In genomic region chr20:50413088-50413500, GRCh38 we compare ENCODE assay signal across 17 cellular contexts.
DNase-seq lines count a peak whose midpoint lies in the region; ATAC-seq and TF ChIP-seq lines count a peak whose summit lies in the region.
"Had no signal": no experiment of that assay in that cellular context is flagged by ENCODE, and none has a peak within 500 bp of the region (broad histone marks: within the 10 kb centered on the region; RNA-seq: fewer than 3 reads in every experiment).

No MANE protein-coding gene starts in this region.

- WGBS in transverse colon (ENCODE audit: low coverage in 1 of 2), 2 donors, result 65 to 76% methylated on average over 2 to 6 of the region's 6 CpGs

- no peak for ATAC-seq in RWPE2 (ENCODE audit: low read depth)
- no peak for ATAC-seq in GM18517 (IDR thresholded peaks at IDR 0.05; ENCODE audit: unreplicated experiment)
- ATAC-seq: CD8-positive, alpha-beta T cell; heart right ventricle; left colon had no signal

- no peaks in the 10 kb centered on the region for H3K27me3 ChIP-seq in RWPE2 (ENCODE audit: insufficient read depth, poor library complexity, severe bottlenecking)
- no peaks in the 10 kb centered on the region for H3K27me3 ChIP-seq in transverse colon
- H3K27me3 ChIP-seq: heart right ventricle had no signal

- intact Hi-C loops in transverse colon (cut with DNase I; ENCODE audit: low total_unique reads), result no loop called here

- H3K4me3 ChIP-seq in RWPE2 (ENCODE audit: severe bottlenecking), result no peak overlapping the region
- H3K4me3 ChIP-seq in foreskin fibroblast (ENCODE audit: low read depth in 1 of 2, low read length in 2 of 2), result no peak overlapping the region
- no peak overlapping the region for H3K4me3 ChIP-seq in transverse colon
- H3K4me3 ChIP-seq: heart right ventricle had no signal

- in situ Hi-C loops in transverse colon (cut with MboI; ENCODE audit: low pct_ligation_motif_present in 1 of 4, low pct_unique_long_range_greater_than_20kb in 1 of 4, low sequenced_read_pairs in 3 of 4), result no loop called here

- H3K36me3 ChIP-seq in RWPE2 (ENCODE audit: low read depth) (no peaks in the 10 kb centered on the region), transverse colon (no peaks in the 10 kb centered on the region)
- H3K36me3 ChIP-seq: heart right ventricle had no signal

- DNase-seq in SIG-M5 treated with dmso at 0.1 percent for 504 hours (lab: John Stamatoyannopoulos, UW; ENCODE audit: unreplicated experiment) (peak; percentile 71), SIG-M5 (lab: John Stamatoyannopoulos, UW) (no peak), RWPE2 (ENCODE audit: low spot score) (no peak), foreskin fibroblast (peak; percentile 61 to 75), transverse colon (no peak), NCI-H82 treated with DMSO at 0.1 percent for 48 hours (lab: John Stamatoyannopoulos, UW; ENCODE audit: unreplicated experiment) (no peak)
- no peak for DNase-seq in central memory CD4-positive, alpha-beta T cell
- DNase-seq: activated B cell treated with CpG ODN at 0.5 μM for 24 hours; activated CD8-positive, alpha-beta memory T cell treated with anti-CD3 and anti-CD28 coated beads, Interleukin-2, amount 50 U/mL, for 4 hours; CD8-positive, alpha-beta T cell; heart right ventricle; left colon; NCI-H2029; stimulated activated naive CD4-positive, alpha-beta T cell treated with Interleukin-2 at 50 U/mL for 16 hours had no signal

- no peak for TF ChIP-seq EP300 in transverse colon (IDR thresholded peaks at IDR 0.05; ENCODE audit: low read depth)

- peak overlapping the region; percentile 0 for H3K27ac ChIP-seq in RWPE2 (ENCODE audit: poor library complexity, severe bottlenecking)
- peak overlapping the region; percentile 92 to 98 (median 96) for H3K27ac ChIP-seq in transverse colon
- H3K27ac ChIP-seq: 22Rv1, KMS-11 had no signal

- peaks cover 21% of the 10 kb centered on the region for H3K4me1 ChIP-seq in RWPE2 (ENCODE audit: insufficient read depth, poor library complexity, severe bottlenecking)
- H3K4me1 ChIP-seq in transverse colon, result peaks cover 26 to 47% (median 39%) of the 10 kb centered on the region in 4 donors

- TF ChIP-seq POLR2A in transverse colon (IDR thresholded peaks at IDR 0.05), result no peak

- TF ChIP-seq CTCF in RWPE2 (IDR thresholded peaks at IDR 0.05; ENCODE audit: poor library complexity, severe bottlenecking), result no peak
- no peak for TF ChIP-seq CTCF in foreskin fibroblast (IDR thresholded peaks at IDR 0.05; ENCODE audit: low read depth, low read length)
- no peak for TF ChIP-seq CTCF in transverse colon (IDR thresholded peaks at IDR 0.05)

- H3K9me3 ChIP-seq in RWPE2 (ENCODE audit: severe bottlenecking), result peaks cover 5% of the 10 kb centered on the region
- no peaks in the 10 kb centered on the region for H3K9me3 ChIP-seq in transverse colon

Comparison
In these comparisons a context has a peak if more than half of its experiments do, and no peak if none do; other contexts are left out.
1. DNase-seq: peak in SIG-M5 treated with dmso at 0.1 percent for 504 hours (single experiment) and foreskin fibroblast (2 of 2); none in SIG-M5 (single experiment), RWPE2 (single experiment), transverse colon (single experiment), NCI-H82 treated with DMSO at 0.1 percent for 48 hours (single experiment) and central memory CD4-positive, alpha-beta T cell (single experiment).